In genomic region chr3:119778811-119779210, GRCh38 we compare ENCODE assay signal across 16 cellular contexts. TPM values are rescaled to one million over a fixed set of nuclear protein-coding genes. Genes with fewer than 3 reads are reported as not detected.
DNase-seq lines count a peak whose midpoint lies in the region; ATAC-seq and TF ChIP-seq lines count a peak whose summit lies in the region.
"Had no signal": no experiment of that assay in that cellular context is flagged by ENCODE, and none has a peak within 500 bp of the region (broad histone marks: within the 10 kb centered on the region; RNA-seq: fewer than 3 reads in every experiment).

No MANE protein-coding gene starts in this region.

- ATAC-seq in GM21786 (IDR thresholded peaks at IDR 0.05; ENCODE audit: unreplicated experiment), result no peak
- ATAC-seq in GM19324 (IDR thresholded peaks at IDR 0.05; ENCODE audit: low FRiP score, unreplicated experiment), result no peak

- H3K4me2 ChIP-seq in Loucy (ENCODE audit: low read depth, low read length, poor library complexity, severe bottlenecking), result no peak overlapping the region
- H3K4me2 ChIP-seq: BLaER1 had no signal

- WGBS in stomach, 5 donors, result 69 to 92% (median 86%) methylated on average over 2 of the region's 2 CpGs

- H3K9ac ChIP-seq in Loucy (ENCODE audit: low read depth, low read length, poor library complexity, severe bottlenecking), result no peak overlapping the region
- H3K9ac ChIP-seq: BLaER1 had no signal

- no peaks in the 10 kb centered on the region for H3K9me2 ChIP-seq in Loucy (replicated peaks; ENCODE audit: low read depth, low read length)

- no peak for TF ChIP-seq EP300 in stomach (IDR thresholded peaks at IDR 0.05)

- intact Hi-C loops in stomach (cut with DNase I; ENCODE audit: low total_unique reads), result no loop called here

- DNase-seq in A172 (ENCODE audit: low spot score), result peak; percentile 10
- DNase-seq in DMS 273 (lab: John Stamatoyannopoulos, UW; ENCODE audit: unreplicated experiment), result peak; percentile 50
- peak; percentile 71 for DNase-seq in myocyte (ENCODE audit: low read depth)
- no peak for DNase-seq in putamen (ENCODE audit: low spot score)
- no peak for DNase-seq in stomach
- DNase-seq: Caco-2; CD8-positive, alpha-beta memory T cell; DMS79 treated with DMSO at 0.1 percent for 48 hours; EL; IMR-90; KG1 had no signal

- H3K4me1 ChIP-seq in Loucy (ENCODE audit: insufficient read depth, low read length, poor library complexity, severe bottlenecking), result peaks cover 4% of the 10 kb centered on the region
- H3K4me1 ChIP-seq in stomach, result no peaks in the 10 kb centered on the region
- H3K4me1 ChIP-seq: BLaER1 had no signal

- no peaks in the 10 kb centered on the region for H4K20me1 ChIP-seq in Loucy (ENCODE audit: insufficient read depth, low read length, poor library complexity, severe bottlenecking)
- H4K20me1 ChIP-seq: BLaER1 had no signal

- no peaks in the 10 kb centered on the region for H3F3A ChIP-seq in Loucy (ENCODE audit: low read depth)

- no peak for TF ChIP-seq POLR2A in stomach (IDR thresholded peaks at IDR 0.05)

- H3K79me2 ChIP-seq in Loucy (ENCODE audit: insufficient read depth, low read length), result no peaks in the 10 kb centered on the region

- H3K9me3 ChIP-seq in Loucy (ENCODE audit: insufficient read depth, low read depth, low read length), result no peaks in the 10 kb centered on the region
- H3K9me3 ChIP-seq in stomach, result peaks cover 0 to 18% (median 2%) of the 10 kb centered on the region in 4 donors

- H3K4me3 ChIP-seq in Loucy (ENCODE audit: low read length, poor library complexity, severe bottlenecking) (no peak overlapping the region), stomach (no peak overlapping the region)
- H3K4me3 ChIP-seq: BLaER1 had no signal

- no peaks in the 10 kb centered on the region for H3K36me3 ChIP-seq in Loucy (ENCODE audit: insufficient read depth, low read length)
- no peaks in the 10 kb centered on the region for H3K36me3 ChIP-seq in stomach
- H3K36me3 ChIP-seq: BLaER1 had no signal

- no peak overlapping the region for H3K27ac ChIP-seq in stomach
- H3K27ac ChIP-seq: BLaER1 had no signal

- H2AFZ ChIP-seq in Loucy (ENCODE audit: low read length), result 0 out of 2 replicates have a peak overlapping the region, but pooled peaks have one; percentile 44

- TF ChIP-seq CTCF in Loucy (conservative IDR thresholded peaks at IDR 0.05; ENCODE audit: low read length) (no peak), stomach (IDR thresholded peaks at IDR 0.05) (no peak)

- no peaks in the 10 kb centered on the region for H3K27me3 ChIP-seq in Loucy (ENCODE audit: insufficient read depth, low read length, poor library complexity, severe bottlenecking)
- no peaks in the 10 kb centered on the region for H3K27me3 ChIP-seq in stomach
- H3K27me3 ChIP-seq: BLaER1 had no signal

RNA-seq across cellular contexts. Expression of gene NR1I2, which starts 3.1 kb away (rescaled TPM):
- not detected in 2 replicates for total RNA-seq in A172 (2014; rRNA removed; shearing (Covaris generic))
- total RNA-seq in myocyte (0.83 TPM in 1 of 2 replicates, not detected in the other), stomach (10 to 100 TPM in 2 of 5 donors, not detected in 3; 10.5 to 37.4 TPM)
- not detected for polyA plus RNA-seq in myocyte (2012)
- under 1 TPM in 2 of 3 donors, not detected in 1; 0.08 to 0.25 TPM for polyA plus RNA-seq in stomach
- total RNA-seq: Caco-2, IMR-90 had no signal
- polyA plus RNA-seq: AG04450, IMR-90 had no signal

Comparison
In these comparisons a context has a peak if more than half of its experiments do, and no peak if none do; other contexts are left out.
1. DNase-seq: peak in A172 (single experiment), DMS 273 (single experiment) and myocyte (single experiment); none in putamen (single experiment) and stomach (single experiment).